ENCODE assay signal across 28 cellular contexts in the genomic region with DNA sequence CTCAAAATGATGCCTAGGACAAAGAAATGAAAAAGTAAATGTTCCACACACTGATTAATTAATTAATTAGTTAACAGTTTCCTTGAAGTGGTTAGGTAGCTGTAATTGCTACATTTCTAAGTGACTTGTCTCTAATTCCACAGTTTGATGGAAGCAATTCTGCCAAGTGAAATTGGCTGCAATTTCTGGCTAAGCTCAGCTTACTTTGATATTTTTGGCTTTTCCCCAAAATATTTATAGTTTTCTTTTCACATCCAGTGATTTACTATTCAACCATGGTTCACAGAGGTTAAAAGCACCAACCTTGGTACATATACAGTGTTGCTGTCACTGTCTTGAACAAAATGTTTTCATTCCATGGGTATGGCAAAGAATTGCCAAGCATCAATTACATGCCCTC.
DNase-seq lines count a peak whose midpoint lies in the region; FAIRE-seq and TF ChIP-seq lines count a peak whose summit lies in the region.
"Had no signal": no experiment of that assay in that cellular context is flagged by ENCODE, and none has a peak within 500 bp of the region (broad histone marks: within the 10 kb centered on the region; RNA-seq: fewer than 3 reads in every experiment).

No MANE protein-coding gene starts in this region.

- CTCF ChIA-PET in endothelial cell of umbilical vein (lab: Charles Lee), result interaction anchor here (0.8 to 1.9 kb wide), 5 partner anchors 14 to 629 kb away, joined by 3 to 8 read pairs (median 5); no protein-coding TSS in a partner anchor

- peaks cover 19% of the 10 kb centered on the region for H3K4me1 ChIP-seq in endothelial cell of umbilical vein (ENCODE audit: control insufficient read depth, extremely low read depth, insufficient read depth, low read length)
- H3K4me1 ChIP-seq: SJSA1 had no signal

- H3K36me3 ChIP-seq in endothelial cell of umbilical vein (ENCODE audit: control insufficient read depth in 2 of 2, extremely low read depth in 1 of 2, insufficient read depth in 2 of 2, low read length in 2 of 2), result no peaks in the 10 kb centered on the region
- H3K36me3 ChIP-seq: SJSA1 had no signal

- no peak overlapping the region for H3K27ac ChIP-seq in endothelial cell of umbilical vein (ENCODE audit: insufficient read depth, low read depth, low read length)
- H3K27ac ChIP-seq: 22Rv1, SJSA1 had no signal

- peak; percentile 40 for DNase-seq in NCI-H1105 treated with DMSO at 0.1 percent for 48 hours (lab: John Stamatoyannopoulos, UW)
- DNase-seq in NCI-H1105 (lab: John Stamatoyannopoulos, UW), result no peak
- DNase-seq in astrocyte of the cerebellum (ENCODE audit: low read depth), result peak; percentile 53
- peak; percentile 73 for DNase-seq in endothelial cell of umbilical vein (ENCODE audit: low read depth, low spot score)
- peak; percentile 1 for DNase-seq in iris pigment epithelial cell (ENCODE audit: low read depth)
- DNase-seq in iPS-NIHi7 (ENCODE audit: extremely low spot score), result no peak
- no peak for DNase-seq in occipital lobe (lab: John Stamatoyannopoulos, UW)
- DNase-seq in C1 segment of cervical spinal cord (lab: John Stamatoyannopoulos, UW), result no peak
- DNase-seq: Calu3; CD8-positive, alpha-beta memory T cell; DMS79 treated with DMSO at 0.1 percent for 48 hours; GF-D8; HCEC 1CT; KBM-7; MM.1S; NCI-H1417 treated with DMSO at 0.1 percent for 48 hours; NCI-H1694 treated with DMSO at 0.1 percent for 48 hours; NCI-H2081 treated with DMSO at 0.1 percent for 48 hours; NCI-H2171 treated with DMSO at 0.1 percent for 48 hours; NCI-H345; NCI-H524; NCI-H774; Right ventricle myocardium superior; RPMI8226 had no signal

- H3K4me2 ChIP-seq in endothelial cell of umbilical vein (ENCODE audit: insufficient read depth, low read length), result no peak overlapping the region

- no peaks in the 10 kb centered on the region for H4K20me1 ChIP-seq in endothelial cell of umbilical vein (replicated peaks; ENCODE audit: control insufficient read depth, extremely low read depth, insufficient read depth, low read length)

- TF ChIP-seq CTCF in astrocyte of the cerebellum (IDR thresholded peaks at IDR 0.05; ENCODE audit: low read depth, low read length, missing control alignments), result no peak
- TF ChIP-seq CTCF in endothelial cell of umbilical vein (IDR thresholded peaks at IDR 0.05; ENCODE audit: extremely low read depth in 1 of 2, insufficient read depth in 1 of 2, low read depth in 1 of 2, low read length in 2 of 2), result no peak

- in situ Hi-C loops in astrocyte of the cerebellum (cut with HindIII; ENCODE audit: low sequenced_read_pairs), result no loop called here

- no TSS peak for BruUV-seq in endothelial cell of umbilical vein (replicated peaks; lab: Mats Ljungman, UMichigan)

- dilution Hi-C loops in endothelial cell of umbilical vein (cut with MboI; ENCODE audit: extremely low pct_ligation_motif_present, low sequenced_read_pairs), result no loop called here

- no peak overlapping the region for H3K9ac ChIP-seq in endothelial cell of umbilical vein (replicated peaks; ENCODE audit: extremely low read depth, insufficient read depth, low read length)

- no peaks in the 10 kb centered on the region for H3K27me3 ChIP-seq in endothelial cell of umbilical vein (ENCODE audit: control insufficient read depth in 2 of 2, insufficient read depth in 2 of 2, low read length in 2 of 2)
- H3K27me3 ChIP-seq: SJSA1 had no signal

- H3K9me1 ChIP-seq in endothelial cell of umbilical vein (replicated peaks; ENCODE audit: control insufficient read depth, extremely low read depth, insufficient read depth, low read length), result no peaks in the 10 kb centered on the region

- H3K9me3 ChIP-seq in endothelial cell of umbilical vein (replicated peaks; ENCODE audit: control insufficient read depth, insufficient read depth, low read length), result no peaks in the 10 kb centered on the region
- H3K9me3 ChIP-seq: SJSA1 had no signal

- H3K4me3 ChIP-seq in astrocyte of the cerebellum (ENCODE audit: low read depth, low read length) (no peak overlapping the region), endothelial cell of umbilical vein (replicated peaks in 1 of 3; ENCODE audit: insufficient read depth in 1 of 3, low read depth in 1 of 3, low read length in 3 of 3) (no peak overlapping the region)
- H3K4me3 ChIP-seq: SJSA1 had no signal

- POLR2A ChIA-PET in endothelial cell of umbilical vein (lab: Charles Lee), result no interaction called here

- intact Hi-C loops in endothelial cell of umbilical vein (cut with micrococcal nuclease), result loop anchor here (2.0 kb wide), 2 partner anchors 19 to 105 kb away; no protein-coding TSS in a partner anchor

- no peak for TF ChIP-seq POLR2A in endothelial cell of umbilical vein (IDR thresholded peaks at IDR 0.05; ENCODE audit: low read depth, low read length)

- H2AFZ ChIP-seq in endothelial cell of umbilical vein (ENCODE audit: low read depth, low read length), result no peak overlapping the region

- no peaks in the 10 kb centered on the region for H3K79me2 ChIP-seq in endothelial cell of umbilical vein (ENCODE audit: control insufficient read depth, insufficient read depth, low read length)

- peak; percentile 46 for FAIRE-seq in endothelial cell of umbilical vein (lab: Jason Lieb, UNC)
- FAIRE-seq: GM12892, H1 had no signal

TF ChIP-seq in endothelial cell of umbilical vein, 7 proteins besides CTCF, POLR2A, EP300 and RAD21:
- TF ChIP-seq MYC (IDR thresholded peaks at IDR 0.05; ENCODE audit: low read depth, low read length) (no peak), MAX (IDR thresholded peaks at IDR 0.05; ENCODE audit: insufficient read depth, insufficient read length) (no peak), EZH2 (IDR thresholded peaks at IDR 0.05; ENCODE audit: borderline replicate concordance, low read depth, low read length, severe bottlenecking) (no peak), FOS (IDR thresholded peaks at IDR 0.05; ENCODE audit: borderline replicate concordance, insufficient read depth, low read length) (no peak), GATA2 (IDR thresholded peaks at IDR 0.05; ENCODE audit: insufficient read depth, insufficient read length, low read depth, low read length) (no peak), JUN (IDR thresholded peaks at IDR 0.05; ENCODE audit: borderline replicate concordance, insufficient read depth, insufficient read length, low read depth) (no peak), POLR2AphosphoS5 (IDR thresholded peaks at IDR 0.05; ENCODE audit: insufficient read depth, low read depth, low read length) (no peak)

Comparison
In these comparisons a context has a peak if more than half of its experiments do, and no peak if none do; other contexts are left out.
1. DNase-seq: peak in NCI-H1105 treated with DMSO at 0.1 percent for 48 hours (single experiment), astrocyte of the cerebellum (single experiment), endothelial cell of umbilical vein (single experiment) and iris pigment epithelial cell (single experiment); none in NCI-H1105 (single experiment), iPS-NIHi7 (single experiment), occipital lobe (single experiment) and C1 segment of cervical spinal cord (0 of 14).